In genomic region chr12:74317078-74317581, GRCh38 we compare ENCODE assay signal across 8 cellular contexts.
DNase-seq lines count a peak whose midpoint lies in the region; ATAC-seq, FAIRE-seq and TF ChIP-seq lines count a peak whose summit lies in the region.

No MANE protein-coding gene starts in this region.

- no peak overlapping the region for H3K4me3 ChIP-seq in liver (ENCODE audit: low read depth in 1 of 3, low read length in 3 of 3)

- WGBS in liver, result 11% methylated on average over 1 of the region's 1 CpG

- H3K9ac ChIP-seq in liver (ENCODE audit: low read depth in 1 of 2, low read length in 2 of 2), result no peak overlapping the region

- DNase-seq in D721Med (ENCODE audit: insufficient read length, low spot score) (no peak), NCI-H1417 (lab: John Stamatoyannopoulos, UW) (peak; percentile 7 to 86 (median 61)), astrocyte of the hippocampus (ENCODE audit: low read depth, low spot score) (peak; percentile 82), GOT3 (lab: John Stamatoyannopoulos, UW) (no peak), NCI-H226 (no peak)

- no peaks in the 10 kb centered on the region for H3K27me3 ChIP-seq in liver (ENCODE audit: control insufficient read depth in 4 of 4, insufficient read depth in 4 of 4, low read length in 3 of 4)

- ATAC-seq in GM21381 (IDR thresholded peaks at IDR 0.05; ENCODE audit: unreplicated experiment) (no peak), GM18505 (IDR thresholded peaks at IDR 0.05; ENCODE audit: unreplicated experiment) (no peak)

- peak; percentile 63 to 67 for TF ChIP-seq RAD21 in liver (IDR thresholded peaks at IDR 0.05)

- no peak overlapping the region for H3K27ac ChIP-seq in liver (ENCODE audit: low read depth in 1 of 2, low read length in 2 of 2)

- no peak for TF ChIP-seq POLR2A in GM18505 (IDR thresholded peaks at IDR 0.05; ENCODE audit: borderline replicate concordance, extremely low read depth, insufficient read depth, insufficient read length)

- peak; percentile 74 for FAIRE-seq in D721Med (lab: Jason Lieb, UNC)

- TF ChIP-seq CTCF in D721Med (IDR thresholded peaks at IDR 0.05; ENCODE audit: insufficient read depth, missing control alignments), result peak; percentile 52
- peak; percentile 24 for TF ChIP-seq CTCF in liver (IDR thresholded peaks at IDR 0.05; ENCODE audit: low read depth, low read length, missing input control)

- H3K36me3 ChIP-seq in liver (ENCODE audit: control insufficient read depth in 4 of 4, insufficient read depth in 3 of 4, low read depth in 1 of 4, low read length in 3 of 4), result no peaks in the 10 kb centered on the region

- H3K4me1 ChIP-seq in liver (ENCODE audit: control insufficient read depth in 4 of 4, insufficient read depth in 4 of 4, low read length in 3 of 4), result no peaks in the 10 kb centered on the region

- no peaks in the 10 kb centered on the region for H3K9me3 ChIP-seq in liver (ENCODE audit: control insufficient read depth in 4 of 4, low read length in 3 of 4)

TF ChIP-seq in liver, 16 proteins besides CTCF, POLR2A, EP300 and RAD21:
- TF ChIP-seq RXRA (IDR thresholded peaks at IDR 0.05) (no peak), FOXA1 (IDR thresholded peaks at IDR 0.05) (no peak)

Comparison
In these comparisons a context has a peak if more than half of its experiments do, and no peak if none do; other contexts are left out.
1. DNase-seq: peak in NCI-H1417 (3 of 3) and astrocyte of the hippocampus (single experiment); none in D721Med (single experiment), GOT3 (single experiment) and NCI-H226 (single experiment).